ENCODE assay signal across 25 cellular contexts in the genomic region with DNA sequence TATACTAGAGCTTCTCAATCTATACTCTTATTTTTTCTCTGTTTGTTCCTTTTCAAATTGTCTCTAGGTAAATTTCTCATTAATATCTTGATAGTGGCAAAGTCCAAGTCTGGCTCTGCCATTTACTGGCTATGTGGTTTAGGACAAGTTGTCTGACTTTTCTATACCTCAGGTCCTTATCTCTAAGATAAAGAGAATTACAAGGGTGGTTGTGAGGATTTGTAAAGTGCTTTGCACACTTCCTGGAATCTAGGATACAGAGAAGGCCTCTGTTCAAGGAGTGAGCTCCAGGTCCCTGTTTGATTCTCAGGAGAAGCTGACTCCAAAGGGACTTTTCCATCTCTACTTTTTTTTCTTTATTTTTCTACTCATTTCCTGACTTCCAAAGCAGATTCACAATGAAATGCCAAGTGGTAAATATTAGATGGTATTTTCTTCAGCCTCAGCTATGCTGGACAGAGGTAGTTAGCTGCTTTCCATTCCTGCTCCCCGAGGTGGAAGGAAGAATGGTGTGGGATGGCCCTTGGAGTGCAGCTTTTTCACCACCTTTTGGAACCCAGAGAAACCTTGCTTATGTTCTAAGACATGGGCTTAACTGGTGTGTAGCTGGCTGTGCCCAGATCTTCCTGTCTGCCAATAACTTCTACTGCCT.
DNase-seq lines count a peak whose midpoint lies in the region; TF ChIP-seq lines count a peak whose summit lies in the region.
"Had no signal": no experiment of that assay in that cellular context is flagged by ENCODE, and none has a peak within 500 bp of the region (broad histone marks: within the 10 kb centered on the region; RNA-seq: fewer than 3 reads in every experiment).

No MANE protein-coding gene starts in this region.

- POLR2A ChIA-PET in PC-9 (lab: Charles Lee; ENCODE audit: unreplicated experiment), result no interaction called here

- H4K20me1 ChIP-seq in PC-9 (ENCODE audit: insufficient read depth), result no peaks in the 10 kb centered on the region
- peaks cover 57% of the 10 kb centered on the region for H4K20me1 ChIP-seq in osteoblast (ENCODE audit: insufficient read depth, low read length)

- no peaks in the 10 kb centered on the region for H3F3A ChIP-seq in PC-9 (ENCODE audit: insufficient read depth, low read depth)

- no peak overlapping the region for H3K9ac ChIP-seq in colonic mucosa (ENCODE audit: low read depth in 2 of 2, low read length in 2 of 2)

- H3K27me3 ChIP-seq in PC-9 (ENCODE audit: insufficient read depth, low read depth) (no peaks in the 10 kb centered on the region), colonic mucosa (no peaks in the 10 kb centered on the region), osteoblast (ENCODE audit: insufficient read depth, low read length) (no peaks in the 10 kb centered on the region)
- H3K27me3 ChIP-seq: pancreas, right lobe of liver, upper lobe of right lung had no signal

- intact Hi-C loops in PC-9 (cut with micrococcal nuclease; ENCODE audit: unreplicated experiment), result no loop called here
- intact Hi-C loops in colonic mucosa (cut with DNase I), result no loop called here

- H3K36me3 ChIP-seq in PC-9 (ENCODE audit: low read depth) (peaks cover 7% of the 10 kb centered on the region; the same call in 1 of the 2 replicates), colonic mucosa (no peaks in the 10 kb centered on the region), osteoblast (ENCODE audit: insufficient read depth, low read length) (peaks cover 58% of the 10 kb centered on the region)
- H3K36me3 ChIP-seq: pancreas, right lobe of liver, upper lobe of right lung, WERI-Rb-1 had no signal

- H3K4me2 ChIP-seq in PC-9 (no peak overlapping the region), osteoblast (ENCODE audit: insufficient read depth, low read length) (no peak overlapping the region)

- peak; percentile 15 for DNase-seq in EH (ENCODE audit: low read depth)
- DNase-seq in PC-9, result no peak
- DNase-seq in colonic mucosa, result peak; percentile 18
- DNase-seq in osteoblast (ENCODE audit: insufficient read length, low spot score, missing footprints), result peak; percentile 23
- DNase-seq in NCI-H2227 (lab: John Stamatoyannopoulos, UW; ENCODE audit: unreplicated experiment), result no peak
- no peak for DNase-seq in COLO668 (lab: John Stamatoyannopoulos, UW; ENCODE audit: unreplicated experiment)
- no peak for DNase-seq in NCI-H2196 treated with DMSO at 0.1 percent for 48 hours (lab: John Stamatoyannopoulos, UW; ENCODE audit: unreplicated experiment)
- no peak for DNase-seq in GDM1 (lab: John Stamatoyannopoulos, UW)
- DNase-seq: activated CD4-positive, alpha-beta T cell treated with anti-CD3 and anti-CD28 coated beads, Interleukin-2, amount 50 U/mL, for 48 hours; activated naive CD8-positive, alpha-beta T cell treated with anti-CD3 and anti-CD28 coated beads for 36 hours; CD4-positive, CD25-positive, alpha-beta regulatory T cell; DMS153; endodermal cell; head of caudate nucleus; Karpas-422; left cardiac atrium; NCI-H1092 treated with DMSO at 0.1 percent for 48 hours; NCI-H2029; pancreas; right lobe of liver; stimulated activated CD8-positive, alpha-beta memory T cell treated with anti-CD3 and anti-CD28 coated beads, Interleukin-4, amount 100 ng/mL, for 48 hours; T-helper 2 cell; upper lobe of right lung; WERI-Rb-1 had no signal

- H3K79me2 ChIP-seq in PC-9 (ENCODE audit: low read depth) (no peaks in the 10 kb centered on the region), osteoblast (ENCODE audit: insufficient read depth, low read length) (peaks cover 60% of the 10 kb centered on the region)

- no peaks in the 10 kb centered on the region for H3K9me3 ChIP-seq in PC-9 (ENCODE audit: insufficient read depth, low read depth)
- H3K9me3 ChIP-seq in colonic mucosa, result no peaks in the 10 kb centered on the region
- H3K9me3 ChIP-seq in osteoblast (ENCODE audit: low read depth, low read length), result no peaks in the 10 kb centered on the region
- H3K9me3 ChIP-seq: pancreas, right lobe of liver, upper lobe of right lung had no signal

- CTCF ChIA-PET in PC-9 (lab: Charles Lee), result no interaction called here

- no peak overlapping the region for H2AFZ ChIP-seq in PC-9
- H2AFZ ChIP-seq in osteoblast (ENCODE audit: low read length), result no peak overlapping the region

- H3K27ac ChIP-seq in PC-9 (0 out of 2 replicates have a peak overlapping the region, but pooled peaks have one; percentile 32), colonic mucosa (peak overlapping the region; percentile 51), osteoblast (ENCODE audit: low read depth, low read length) (peak overlapping the region; percentile 26)
- H3K27ac ChIP-seq: coronary artery, pancreas, right lobe of liver, upper lobe of right lung, WERI-Rb-1 had no signal

- no TSS peak for BruUV-seq in PC-9 (replicated peaks; lab: Mats Ljungman, UMichigan)

- no peaks in the 10 kb centered on the region for H3K9me2 ChIP-seq in PC-9 (ENCODE audit: insufficient read depth)

- H3K4me3 ChIP-seq in PC-9, result no peak overlapping the region
- no peak overlapping the region for H3K4me3 ChIP-seq in colonic mucosa
- no peak overlapping the region for H3K4me3 ChIP-seq in osteoblast (ENCODE audit: insufficient read depth, low read length)
- H3K4me3 ChIP-seq: coronary artery, pancreas, right lobe of liver, upper lobe of right lung had no signal

- H3K4me1 ChIP-seq in PC-9 (replicated peaks; ENCODE audit: insufficient read depth), result no peaks in the 10 kb centered on the region; the same call in 1 of the 2 replicates
- H3K4me1 ChIP-seq in colonic mucosa, result no peaks in the 10 kb centered on the region
- H3K4me1 ChIP-seq in osteoblast (ENCODE audit: insufficient read depth, low read length), result peaks cover 20% of the 10 kb centered on the region
- H3K4me1 ChIP-seq: pancreas, right lobe of liver, upper lobe of right lung had no signal

- no peak for TF ChIP-seq CTCF in PC-9 (conservative IDR thresholded peaks at IDR 0.05)
- TF ChIP-seq CTCF in colonic mucosa (IDR thresholded peaks at IDR 0.05), result no peak
- TF ChIP-seq CTCF in osteoblast (IDR thresholded peaks at IDR 0.05; ENCODE audit: extremely low read depth, low read depth, low read length), result no peak

Comparison
In these comparisons a context has a peak if more than half of its experiments do, and no peak if none do; other contexts are left out.
1. DNase-seq: peak in EH (single experiment), colonic mucosa (single experiment) and osteoblast (single experiment); none in PC-9 (0 of 2), NCI-H2227 (single experiment), COLO668 (single experiment), NCI-H2196 treated with DMSO at 0.1 percent for 48 hours (single experiment) and GDM1 (single experiment).
2. Peak in every context shown above with its lines, with median percentiles within 50 percentile points of each other: H3K27ac ChIP-seq.